ENCODE assay signal across 1 cellular context in genomic region chr9:35661756-35662350, GRCh38.
TF ChIP-seq lines count a peak whose summit lies in the region.

No MANE protein-coding gene starts in this region.

TF ChIP-seq in GM12878, 131 proteins besides CTCF, POLR2A, EP300 and RAD21:
- no peak for TF ChIP-seq ZNF24 (IDR thresholded peaks at IDR 0.05)
- TF ChIP-seq ESRRA (IDR thresholded peaks at IDR 0.05; ENCODE audit: low read length), result no peak
- TF ChIP-seq STAT3 (IDR thresholded peaks at IDR 0.05; ENCODE audit: low read depth, low read length), result no peak
- no peak for TF ChIP-seq PAX5 (IDR thresholded peaks at IDR 0.05; ENCODE audit: borderline replicate concordance, low read depth, low read length)
